ENCODE assay signal across 9 cellular contexts in the genomic region with DNA sequence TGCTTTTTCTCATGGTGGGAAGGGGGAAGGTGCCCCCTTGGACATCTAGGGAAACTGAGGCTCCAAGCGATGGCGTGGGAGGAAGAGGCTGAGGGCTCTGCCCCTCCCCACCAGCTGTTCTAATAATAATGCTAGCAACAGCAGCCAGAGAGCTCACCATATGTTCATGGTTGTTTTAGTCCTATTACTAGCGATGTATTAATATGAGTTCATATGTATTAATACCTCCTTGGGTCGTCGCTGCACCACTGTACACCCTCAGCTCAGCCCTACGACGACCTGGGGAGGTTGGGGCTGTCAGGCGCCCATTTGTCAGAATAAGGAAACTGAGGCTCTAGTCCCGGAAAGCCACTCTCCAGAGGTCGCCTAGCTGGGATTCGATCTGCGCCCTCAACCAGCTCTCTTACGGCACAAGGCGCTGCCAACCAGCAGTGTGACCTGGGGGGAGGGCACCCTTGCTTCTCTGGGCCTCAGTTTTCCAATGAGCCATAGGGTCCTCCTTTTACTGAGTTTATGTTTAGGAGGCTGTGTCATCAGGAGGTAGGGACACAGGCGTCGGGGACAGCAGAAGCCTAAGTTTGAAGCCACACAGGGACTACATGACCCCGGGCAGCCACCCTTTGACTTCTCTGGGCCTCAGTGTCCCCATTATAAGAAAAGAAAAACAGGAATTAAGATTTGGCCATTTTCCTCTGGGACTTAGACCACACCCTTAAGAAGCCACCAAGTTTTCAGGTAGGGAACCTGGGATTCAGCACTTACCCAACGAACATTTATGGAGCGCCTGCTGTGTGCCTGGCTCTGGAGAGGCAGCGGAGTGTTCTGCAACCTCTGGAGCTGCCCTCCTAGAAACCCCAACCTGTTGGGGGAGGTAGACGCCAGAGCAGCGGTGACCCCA. TPM values are rescaled to one million over a fixed set of nuclear protein-coding genes. Genes with fewer than 3 reads are reported as not detected.
A peak's percentile ranks its signal among the peaks of the same experiment; 100 is the strongest.
DNase-seq lines count a peak whose midpoint lies in the region; TF ChIP-seq lines count a peak whose summit lies in the region.
"Had no signal": no experiment of that assay in that cellular context is flagged by ENCODE, and none has a peak within 500 bp of the region (broad histone marks: within the 10 kb centered on the region; RNA-seq: fewer than 3 reads in every experiment).

No MANE protein-coding gene starts in this region.

- peak overlapping the region; percentile 13 for H2AFZ ChIP-seq in osteoblast (ENCODE audit: low read length)

- no peak for TF ChIP-seq CTCF in colonic mucosa (IDR thresholded peaks at IDR 0.05)
- no peak for TF ChIP-seq CTCF in osteoblast (IDR thresholded peaks at IDR 0.05; ENCODE audit: extremely low read depth, low read depth, low read length)

- intact Hi-C loops in colonic mucosa (cut with DNase I) = no loop called here

- H3K27me3 ChIP-seq in MG63 (no peaks in the 10 kb centered on the region; the same call in 1 of the 2 replicates), colonic mucosa (peaks cover 4% of the 10 kb centered on the region), osteoblast (ENCODE audit: insufficient read depth, low read length) (peaks cover 20% of the 10 kb centered on the region)

- H3K9ac ChIP-seq in colonic mucosa (ENCODE audit: low read depth in 2 of 2, low read length in 2 of 2) = peak overlapping the region; percentile 38 to 69

- peak overlapping the region; percentile 98 for H3K4me3 ChIP-seq in GM08714 (ENCODE audit: low read length)
- peak overlapping the region; percentile 49 for H3K4me3 ChIP-seq in MG63
- H3K4me3 ChIP-seq in colonic mucosa = peak overlapping the region; percentile 35
- peak overlapping the region; percentile 64 for H3K4me3 ChIP-seq in osteoblast (ENCODE audit: insufficient read depth, low read length)

- H3K36me3 ChIP-seq in MG63 (no peaks in the 10 kb centered on the region), colonic mucosa (no peaks in the 10 kb centered on the region), osteoblast (ENCODE audit: insufficient read depth, low read length) (no peaks in the 10 kb centered on the region)

- H3K4me2 ChIP-seq in osteoblast (ENCODE audit: insufficient read depth, low read length) = peak overlapping the region; percentile 84

- peaks cover 5% of the 10 kb centered on the region for H3K4me1 ChIP-seq in colonic mucosa
- peaks cover 10% of the 10 kb centered on the region for H3K4me1 ChIP-seq in osteoblast (ENCODE audit: insufficient read depth, low read length)

- H3K27ac ChIP-seq in colonic mucosa = no peak overlapping the region
- H3K27ac ChIP-seq in osteoblast (ENCODE audit: low read depth, low read length) = no peak overlapping the region

- no peaks in the 10 kb centered on the region for H3K9me3 ChIP-seq in MG63
- H3K9me3 ChIP-seq in colonic mucosa = no peaks in the 10 kb centered on the region
- no peaks in the 10 kb centered on the region for H3K9me3 ChIP-seq in osteoblast (ENCODE audit: low read depth, low read length)

- DNase-seq in MG63 (no peak), colonic mucosa (no peak), osteoblast (ENCODE audit: insufficient read length, low spot score, missing footprints) (no peak), SW 1271 (lab: John Stamatoyannopoulos, UW) (no peak), hypothalamus (lab: John Stamatoyannopoulos, UW) (no peak), RPMI8226 (no peak), SKM-1 treated with dmso at 0.1 percent for 144 hours (lab: John Stamatoyannopoulos, UW; ENCODE audit: unreplicated experiment) (no peak)

- no peaks in the 10 kb centered on the region for H4K20me1 ChIP-seq in osteoblast (ENCODE audit: insufficient read depth, low read length)

- no peaks in the 10 kb centered on the region for H3K79me2 ChIP-seq in osteoblast (ENCODE audit: insufficient read depth, low read length)

RNA-seq across cellular contexts. Expression of gene MAST3, which starts 0.7 kb away (rescaled TPM):
- 0.20 and 0.95 TPM in 2 replicates for total RNA-seq in MG63 (2014; rRNA removed; shearing (Covaris generic); ENCODE audit: low replicate concordance)
- total RNA-seq in colonic mucosa (10 to 100 TPM; 24.3 to 30.9 TPM), osteoblast (5.4 and 5.6 TPM in 2 replicates)

RNA-seq across cellular contexts. Expression of gene IL12RB1, which starts 11.5 kb away (rescaled TPM):
- total RNA-seq in MG63 (2014; rRNA removed; shearing (Covaris generic); ENCODE audit: low replicate concordance) = not detected in 2 replicates
- total RNA-seq in colonic mucosa = 1 to 10 TPM in 1 of 2 donors, under 1 TPM in 1; 0.53 to 1.1 TPM
- 0.29 and 0.72 TPM in 2 replicates for total RNA-seq in osteoblast
- total RNA-seq: LHCN-M2 had no signal

RNA-seq across cellular contexts. Expression of gene PIK3R2, which starts 54.7 kb away (rescaled TPM):
- 4.2 and 13.2 TPM in 2 replicates for total RNA-seq in MG63 (2014; rRNA removed; shearing (Covaris generic); ENCODE audit: low replicate concordance)
- 10 to 100 TPM; 42.9 to 48.2 TPM for total RNA-seq in colonic mucosa
- total RNA-seq in osteoblast = 25.7 and 28.0 TPM in 2 replicates

Comparison
In these comparisons a context has a peak if more than half of its experiments do, and no peak if none do; other contexts are left out.
1. H3K4me3 ChIP-seq: peak in every context shown above with its lines; median percentile 98 in GM08714; 64 in osteoblast; 49 in MG63; 35 in colonic mucosa.